In genomic region chr5:95861858-95862561, GRCh38 we compare ENCODE assay signal across 8 cellular contexts. TPM values are rescaled to one million over a fixed set of nuclear protein-coding genes. Genes with fewer than 3 reads are reported as not detected.
DNase-seq lines count a peak whose midpoint lies in the region; ATAC-seq and TF ChIP-seq lines count a peak whose summit lies in the region.

No MANE protein-coding gene starts in this region.

- H3K36me3 ChIP-seq in thyroid gland, result no peaks in the 10 kb centered on the region

- peaks cover 6 to 61% of the 10 kb centered on the region in 2 donors for H3K4me1 ChIP-seq in thyroid gland

- no peaks in the 10 kb centered on the region for H3K27me3 ChIP-seq in thyroid gland

- peaks cover 1% of the 10 kb centered on the region for H3K36me3 Mint-ChIP-seq in activated CD4-positive, alpha-beta T cell treated with anti-CD3 and anti-CD28 coated beads for 36 hours (ENCODE audit: low read depth)
- peaks cover 6% of the 10 kb centered on the region for H3K36me3 Mint-ChIP-seq in activated T-helper 17 cell treated with anti-CD3 and anti-CD28 coated beads, Interleukin-2, amount 50 U/mL, for 72 hours (ENCODE audit: low read depth)

- intact Hi-C loops in activated CD4-positive, alpha-beta T cell treated with anti-CD3 and anti-CD28 coated beads for 36 hours (cut with DNase I, micrococcal nuclease), result loop anchor here (1.0 to 10.0 kb wide), 2 partner anchors 8 to 953 kb away; no protein-coding TSS in a partner anchor
- intact Hi-C loops in thyroid gland (cut with DNase I), result no loop called here

- H3K9me3 ChIP-seq in thyroid gland, result no peaks in the 10 kb centered on the region

- no peak for TF ChIP-seq POLR2A in thyroid gland (IDR thresholded peaks at IDR 0.05)

- H3K9me3 Mint-ChIP-seq in activated CD4-positive, alpha-beta T cell treated with anti-CD3 and anti-CD28 coated beads for 36 hours (ENCODE audit: low read depth), result no peaks in the 10 kb centered on the region
- H3K9me3 Mint-ChIP-seq in activated T-helper 17 cell treated with anti-CD3 and anti-CD28 coated beads, Interleukin-2, amount 50 U/mL, for 72 hours, result no peaks in the 10 kb centered on the region

- H3K27ac ChIP-seq in thyroid gland, result peak overlapping the region; percentile 27 to 53 (median 47)

- peak overlapping the region; percentile 28 for H3K4me3 Mint-ChIP-seq in activated CD4-positive, alpha-beta T cell treated with anti-CD3 and anti-CD28 coated beads for 36 hours
- peak overlapping the region; percentile 66 for H3K4me3 Mint-ChIP-seq in activated T-helper 17 cell treated with anti-CD3 and anti-CD28 coated beads, Interleukin-2, amount 50 U/mL, for 72 hours

- peaks cover 80% of the 10 kb centered on the region for H3K4me1 Mint-ChIP-seq in activated CD4-positive, alpha-beta T cell treated with anti-CD3 and anti-CD28 coated beads for 36 hours
- peaks cover 55% of the 10 kb centered on the region for H3K4me1 Mint-ChIP-seq in activated T-helper 17 cell treated with anti-CD3 and anti-CD28 coated beads, Interleukin-2, amount 50 U/mL, for 72 hours

- WGBS in thyroid gland, 2 donors, result 80 to 84% methylated on average over 8 of the region's 8 CpGs

- no peaks in the 10 kb centered on the region for H3K27me3 Mint-ChIP-seq in activated CD4-positive, alpha-beta T cell treated with anti-CD3 and anti-CD28 coated beads for 36 hours
- H3K27me3 Mint-ChIP-seq in activated T-helper 17 cell treated with anti-CD3 and anti-CD28 coated beads, Interleukin-2, amount 50 U/mL, for 72 hours, result no peaks in the 10 kb centered on the region

- peak; percentile 38 for ATAC-seq in activated CD4-positive, alpha-beta T cell treated with anti-CD3 and anti-CD28 coated beads for 36 hours
- peak; percentile 45 for ATAC-seq in activated T-helper 17 cell treated with anti-CD3 and anti-CD28 coated beads, Interleukin-2, amount 50 U/mL, for 72 hours (replicated peaks)

- peak overlapping the region; percentile 89 for H3K27ac Mint-ChIP-seq in activated CD4-positive, alpha-beta T cell treated with anti-CD3 and anti-CD28 coated beads for 36 hours
- H3K27ac Mint-ChIP-seq in activated T-helper 17 cell treated with anti-CD3 and anti-CD28 coated beads, Interleukin-2, amount 50 U/mL, for 72 hours, result peak overlapping the region; percentile 90

- TF ChIP-seq CTCF in thyroid gland (IDR thresholded peaks at IDR 0.05), result no peak

- peak; percentile 74 for DNase-seq in activated CD4-positive, alpha-beta T cell treated with anti-CD3 and anti-CD28 coated beads for 36 hours
- no peak for DNase-seq in activated CD4-positive, alpha-beta T cell treated with anti-CD3 and anti-CD28 coated beads for 1 hour
- DNase-seq in iris pigment epithelial cell (ENCODE audit: low read depth), result peak; percentile 92
- no peak for DNase-seq in thyroid gland
- DNase-seq in UCSD-AML1 (lab: John Stamatoyannopoulos, UW; ENCODE audit: unreplicated experiment), result no peak
- DNase-seq in SKM-1 treated with dmso at 0.1 percent for 144 hours (lab: John Stamatoyannopoulos, UW; ENCODE audit: unreplicated experiment), result no peak
- no peak for DNase-seq in COR-L47 (lab: John Stamatoyannopoulos, UW)

- CTCF ChIA-PET in activated CD4-positive, alpha-beta T cell treated with anti-CD3 and anti-CD28 coated beads for 36 hours (lab: Charles Lee), result interaction anchor here (0.6 to 2.7 kb wide), 13 partner anchors 8 to 1074 kb away, joined by 3 to 14 read pairs (median 3); partner anchors contain the start of gene LNPEP

- no peak overlapping the region for H3K4me3 ChIP-seq in thyroid gland (replicated peaks in 1 of 3)

- POLR2A ChIA-PET in activated CD4-positive, alpha-beta T cell treated with anti-CD3 and anti-CD28 coated beads for 36 hours (lab: Charles Lee), result interaction anchor here (0.6 to 1.4 kb wide), 2 partner anchors 8 to 100 kb away, joined by 3 to 8 read pairs; no protein-coding TSS in a partner anchor

RNA-seq across cellular contexts. Expression of gene GLRX, which starts 39.5 kb away (rescaled TPM):
- total RNA-seq in activated CD4-positive, alpha-beta T cell treated with anti-CD3 and anti-CD28 coated beads for 36 hours, result 10 to 100 TPM; 21.0 to 31.5 TPM
- 10 to 100 TPM; 45.1 to 62.3 TPM for total RNA-seq in activated T-helper 17 cell treated with anti-CD3 and anti-CD28 coated beads, Interleukin-2, amount 50 U/mL, for 72 hours
- 10 to 100 TPM; 30.1 to 68.7 (median 37.7) TPM for total RNA-seq in thyroid gland

Comparison
In these comparisons a context has a peak if more than half of its experiments do, and no peak if none do; other contexts are left out.
1. DNase-seq: peak in activated CD4-positive, alpha-beta T cell treated with anti-CD3 and anti-CD28 coated beads for 36 hours (single experiment) and iris pigment epithelial cell (single experiment); none in activated CD4-positive, alpha-beta T cell treated with anti-CD3 and anti-CD28 coated beads for 1 hour (single experiment), thyroid gland (0 of 2), UCSD-AML1 (single experiment), SKM-1 treated with dmso at 0.1 percent for 144 hours (single experiment) and COR-L47 (single experiment).